8 cellular contexts compared by ENCODE assay signal in the genomic region with DNA sequence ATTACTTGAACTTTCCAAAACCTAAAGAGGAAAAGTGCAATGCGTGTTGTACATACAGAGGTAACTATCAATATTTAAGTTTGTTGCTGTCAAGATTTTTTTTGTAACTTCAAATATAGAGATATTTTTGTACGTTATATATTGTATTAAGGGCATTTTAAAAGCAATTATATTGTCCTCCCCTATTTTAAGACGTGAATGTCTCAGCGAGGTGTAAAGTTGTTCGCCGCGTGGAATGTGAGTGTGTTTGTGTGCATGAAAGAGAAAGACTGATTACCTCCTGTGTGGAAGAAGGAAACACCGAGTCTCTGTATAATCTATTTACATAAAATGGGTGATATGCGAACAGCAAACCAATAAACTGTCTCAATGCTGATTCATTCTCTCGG. TPM values are rescaled to one million over a fixed set of nuclear protein-coding genes. Genes with fewer than 3 reads are reported as not detected.
A peak's percentile ranks its signal among the peaks of the same experiment; 100 is the strongest.
DNase-seq lines count a peak whose midpoint lies in the region; ATAC-seq and TF ChIP-seq lines count a peak whose summit lies in the region.

No MANE protein-coding gene starts in this region.

- H3K4me1 Mint-ChIP-seq in activated CD4-positive, alpha-beta T cell treated with anti-CD3 and anti-CD28 coated beads, Interleukin-2, amount 10 ng/mL, durations not matched to agents 24 days and 14 days, result peaks cover 59% of the 10 kb centered on the region
- H3K4me1 Mint-ChIP-seq in activated CD8-positive, alpha-beta T cell treated with anti-CD3 and anti-CD28 coated beads for 36 hours (ENCODE audit: low read depth), result peaks cover 35% of the 10 kb centered on the region
- peaks cover 51 to 65% of the 10 kb centered on the region in 2 donors for H3K4me1 Mint-ChIP-seq in immature natural killer cell

- CTCF ChIA-PET in activated CD8-positive, alpha-beta T cell treated with anti-CD3 and anti-CD28 coated beads for 36 hours (lab: Charles Lee), result interaction anchor here (0.8 to 9.1 kb wide), 22 partner anchors 10 to 772 kb away, joined by 3 to 135 read pairs (median 5); a partner anchor contains a TSS

- H3K27ac ChIP-seq in suprapubic skin, result peak overlapping the region; percentile 92

- no peak for DNase-seq in activated CD4-positive, alpha-beta T cell treated with anti-CD3 and anti-CD28 coated beads, Interleukin-2, amount 10 ng/mL, durations not matched to agents 24 days and 14 days
- DNase-seq in activated CD4-positive, alpha-beta T cell treated with anti-CD3 and anti-CD28 coated beads for 48 hours, result no peak
- DNase-seq in activated CD8-positive, alpha-beta T cell treated with anti-CD3 and anti-CD28 coated beads for 36 hours, result no peak
- DNase-seq in immature natural killer cell (no peak), suprapubic skin (ENCODE audit: low spot score in 2 of 2) (no peak), NCI-H748 treated with DMSO at 0.1 percent for 48 hours (lab: John Stamatoyannopoulos, UW) (no peak), RPMI8226 (no peak), HuH-7 (ENCODE audit: low spot score) (no peak)

- peak overlapping the region; percentile 89 for H3K4me3 ChIP-seq in suprapubic skin

- no peak for TF ChIP-seq CTCF in activated CD8-positive, alpha-beta T cell treated with anti-CD3 and anti-CD28 coated beads for 36 hours (IDR thresholded peaks at IDR 0.05)
- no peak for TF ChIP-seq CTCF in suprapubic skin (IDR thresholded peaks at IDR 0.05)

- POLR2A ChIA-PET in activated CD8-positive, alpha-beta T cell treated with anti-CD3 and anti-CD28 coated beads for 36 hours (lab: Charles Lee), result interaction anchor here (0.8 to 2.6 kb wide), 5 partner anchors 9 to 548 kb away, joined by 3 to 12 read pairs (median 5); no protein-coding TSS in a partner anchor

- peaks cover 71% of the 10 kb centered on the region for H3K4me1 ChIP-seq in suprapubic skin

- H3K9me3 ChIP-seq in suprapubic skin, result no peaks in the 10 kb centered on the region

- H3K27ac Mint-ChIP-seq in activated CD4-positive, alpha-beta T cell treated with anti-CD3 and anti-CD28 coated beads, Interleukin-2, amount 10 ng/mL, durations not matched to agents 24 days and 14 days, result peak overlapping the region; percentile 74
- no peak overlapping the region for H3K27ac Mint-ChIP-seq in activated CD8-positive, alpha-beta T cell treated with anti-CD3 and anti-CD28 coated beads for 36 hours
- no peak overlapping the region for H3K27ac Mint-ChIP-seq in immature natural killer cell

- peaks cover 3% of the 10 kb centered on the region for H3K36me3 Mint-ChIP-seq in activated CD4-positive, alpha-beta T cell treated with anti-CD3 and anti-CD28 coated beads, Interleukin-2, amount 10 ng/mL, durations not matched to agents 24 days and 14 days (ENCODE audit: low read depth)
- peaks cover 23% of the 10 kb centered on the region for H3K36me3 Mint-ChIP-seq in activated CD8-positive, alpha-beta T cell treated with anti-CD3 and anti-CD28 coated beads for 36 hours (ENCODE audit: low read depth)
- no peaks in the 10 kb centered on the region for H3K36me3 Mint-ChIP-seq in immature natural killer cell

- no peaks in the 10 kb centered on the region for H3K9me3 Mint-ChIP-seq in activated CD4-positive, alpha-beta T cell treated with anti-CD3 and anti-CD28 coated beads, Interleukin-2, amount 10 ng/mL, durations not matched to agents 24 days and 14 days
- H3K9me3 Mint-ChIP-seq in activated CD8-positive, alpha-beta T cell treated with anti-CD3 and anti-CD28 coated beads for 36 hours, result no peaks in the 10 kb centered on the region
- H3K9me3 Mint-ChIP-seq in immature natural killer cell, result peaks cover 0 to 1% (median 0%) of the 10 kb centered on the region in 6 donors

- peaks cover 47% of the 10 kb centered on the region for H3K27me3 Mint-ChIP-seq in activated CD4-positive, alpha-beta T cell treated with anti-CD3 and anti-CD28 coated beads, Interleukin-2, amount 10 ng/mL, durations not matched to agents 24 days and 14 days
- peaks cover 36% of the 10 kb centered on the region for H3K27me3 Mint-ChIP-seq in activated CD8-positive, alpha-beta T cell treated with anti-CD3 and anti-CD28 coated beads for 36 hours
- peaks cover 17 to 33% (median 18%) of the 10 kb centered on the region in 3 donors for H3K27me3 Mint-ChIP-seq in immature natural killer cell (ENCODE audit: low read depth in 3 of 3)

- TF ChIP-seq EP300 in suprapubic skin (IDR thresholded peaks at IDR 0.05), result no peak

- no peak for TF ChIP-seq POLR2A in suprapubic skin (IDR thresholded peaks at IDR 0.05)

- 11% methylated on average over 10 of the region's 10 CpGs for WGBS in suprapubic skin

- H3K4me3 Mint-ChIP-seq in activated CD4-positive, alpha-beta T cell treated with anti-CD3 and anti-CD28 coated beads, Interleukin-2, amount 10 ng/mL, durations not matched to agents 24 days and 14 days, result peak overlapping the region; percentile 93
- peak overlapping the region; percentile 89 for H3K4me3 Mint-ChIP-seq in activated CD8-positive, alpha-beta T cell treated with anti-CD3 and anti-CD28 coated beads for 36 hours
- peak overlapping the region; percentile 80 to 99 (median 95) for H3K4me3 Mint-ChIP-seq in immature natural killer cell

- H3K27me3 ChIP-seq in suprapubic skin, result no peaks in the 10 kb centered on the region

- intact Hi-C loops in activated CD4-positive, alpha-beta T cell treated with anti-CD3 and anti-CD28 coated beads, Interleukin-2, amount 10 ng/mL, durations not matched to agents 24 days and 14 days (cut with micrococcal nuclease), result loop anchor here (1.0 to 10.0 kb wide), 15 partner anchors 16 to 1622 kb away; a partner anchor contains a TSS
- intact Hi-C loops in activated CD8-positive, alpha-beta T cell treated with anti-CD3 and anti-CD28 coated beads for 36 hours (cut with micrococcal nuclease), result loop anchor here (2.0 to 5.0 kb wide), 2 partner anchors 98 to 550 kb away; no protein-coding TSS in a partner anchor

- ATAC-seq in activated CD8-positive, alpha-beta T cell treated with anti-CD3 and anti-CD28 coated beads for 36 hours, result no peak

- no peaks in the 10 kb centered on the region for H3K36me3 ChIP-seq in suprapubic skin

RNA-seq across cellular contexts. Expression of a gene that starts 2.1 kb away (rescaled TPM):
- 5.1 and 7.4 TPM in 2 replicates for total RNA-seq in activated CD4-positive, alpha-beta T cell treated with anti-CD3 and anti-CD28 coated beads, Interleukin-2, amount 10 ng/mL, durations not matched to agents 24 days and 14 days
- total RNA-seq in activated CD8-positive, alpha-beta T cell treated with anti-CD3 and anti-CD28 coated beads for 36 hours, result 10 to 100 TPM; 43.1 to 46.9 TPM
- polyA plus RNA-seq in immature natural killer cell, result 1 to 10 TPM in 1 of 3 donors, under 1 TPM in 2; 0.19 to 2.1 (median 0.20) TPM
- total RNA-seq in suprapubic skin, result 100 to 1,000 TPM in 1 of 4 donors, 10 to 100 TPM in 3; 48.7 to 140 (median 69.0) TPM

RNA-seq across cellular contexts. Expression of a gene that starts 13.0 kb away (rescaled TPM):
- total RNA-seq in activated CD4-positive, alpha-beta T cell treated with anti-CD3 and anti-CD28 coated beads, Interleukin-2, amount 10 ng/mL, durations not matched to agents 24 days and 14 days, result 7.1 and 9.1 TPM in 2 replicates
- total RNA-seq in activated CD8-positive, alpha-beta T cell treated with anti-CD3 and anti-CD28 coated beads for 36 hours, result 10 to 100 TPM in 1 of 2 experiments, 1 to 10 TPM in 1; 10.0 to 11.0 TPM
- 1 to 10 TPM; 3.2 to 6.9 (median 4.7) TPM for polyA plus RNA-seq in immature natural killer cell
- total RNA-seq in suprapubic skin, result 100 to 1,000 TPM in 1 of 4 donors, 10 to 100 TPM in 3; 42.3 to 106 (median 45.3) TPM
